Comparison of ENCODE assay signal across 7 cellular contexts in genomic region chr1:156601122-156601830, GRCh38. TPM values are rescaled to one million over a fixed set of nuclear protein-coding genes. Genes with fewer than 3 reads are reported as not detected.
A peak's percentile ranks its signal among the peaks of the same experiment; 100 is the strongest.
DNase-seq lines count a peak whose midpoint lies in the region; ATAC-seq lines count a peak whose summit lies in the region.

TSS of gene GPATCH4 (minus strand) at chr1:156601479.

- H3K36me3 ChIP-seq in NT2/D1 (ENCODE audit: insufficient read depth, insufficient read length, low read length) (peaks cover 36% of the 10 kb centered on the region), mesodermal cell (ENCODE audit: control insufficient read depth, insufficient read depth, low read length) (peaks cover 34% of the 10 kb centered on the region)

- 0 to 1% methylated on average over 35 of the region's 35 CpGs for WGBS in mesodermal cell (ENCODE audit: insufficient coverage in 2 of 2), 2 experiments

- no peaks in the 10 kb centered on the region for H3K27me3 ChIP-seq in NT2/D1 (ENCODE audit: insufficient read depth, insufficient read length)

- H3K4me3 ChIP-seq in NT2/D1 (ENCODE audit: insufficient read length, low read depth), result peak within 1 kb of the TSS; percentile 93
- H3K4me3 ChIP-seq in mesodermal cell (ENCODE audit: extremely low read depth, insufficient read depth, low read length, poor library complexity, severe bottlenecking), result peak within 1 kb of the TSS; percentile 75

- DNase-seq in HUDEP-2 (lab: John Stamatoyannopoulos, UW; ENCODE audit: unreplicated experiment in 76 of 76) (peak in 70 of 76 experiments; percentile 15 to 78 (median 56)), NT2/D1 (ENCODE audit: low read depth, low spot score) (peak; percentile 93)
- peak; percentile 38 for DNase-seq in activated CD8-positive, alpha-beta memory T cell treated with anti-CD3 and anti-CD28 coated beads, Interleukin-2, amount 50 U/mL, for 1 hour (ENCODE audit: extremely low read depth)
- DNase-seq in stimulated activated CD8-positive, alpha-beta memory T cell treated with anti-CD3 and anti-CD28 coated beads, Interleukin-15, amount 100 ng/mL, for 24 hours (ENCODE audit: low read depth), result peak; percentile 38

- peak; percentile 50 for ATAC-seq in GM18517 (IDR thresholded peaks at IDR 0.05; ENCODE audit: unreplicated experiment)

- H3K4me1 ChIP-seq in NT2/D1 (ENCODE audit: insufficient read depth, insufficient read length), result peaks cover 2% of the 10 kb centered on the region
- H3K4me1 ChIP-seq in mesodermal cell (ENCODE audit: control insufficient read depth, insufficient read depth, low read length, poor library complexity, severe bottlenecking), result no peaks in the 10 kb centered on the region

- peak within 1 kb of the TSS; percentile 85 for H3K27ac ChIP-seq in mesodermal cell (ENCODE audit: low read depth, low read length, severe bottlenecking)

- peak within 1 kb of the TSS; percentile 95 for H3K9ac ChIP-seq in NT2/D1 (ENCODE audit: insufficient read length, low read depth)

- in situ Hi-C loops in endometrial microvascular endothelial cells (cut with HindIII; ENCODE audit: inconsistent ontology term, low pct_unique_long_range_greater_than_20kb, low sequenced_read_pairs), result no loop called here

- no peaks in the 10 kb centered on the region for H3K9me3 ChIP-seq in NT2/D1 (ENCODE audit: insufficient read depth, low read length)
- H3K9me3 ChIP-seq in mesodermal cell (ENCODE audit: control insufficient read depth, low read length), result no peaks in the 10 kb centered on the region

RNA-seq across cellular contexts. Expression of gene GPATCH4, which starts in this region (rescaled TPM):
- 12.9 TPM for total RNA-seq in endometrial microvascular endothelial cells (ENCODE audit: inconsistent ontology term)
- polyA plus RNA-seq in mesodermal cell (2013, experiment 1 of 2), result 11.3 TPM
- 11.3 TPM for polyA plus RNA-seq in mesodermal cell (2013, experiment 2 of 2)

Comparison
In these comparisons a context has a peak if more than half of its experiments do, and no peak if none do; other contexts are left out.
1. Peak in every context shown above with its lines: DNase-seq, ATAC-seq, H3K4me3 ChIP-seq and H3K27ac ChIP-seq.
2. DNase-seq: peak in every context shown above with its lines; median percentile 93 in NT2/D1; 56 in HUDEP-2; 38 in activated CD8-positive, alpha-beta memory T cell treated with anti-CD3 and anti-CD28 coated beads, Interleukin-2, amount 50 U/mL, for 1 hour; 38 in stimulated activated CD8-positive, alpha-beta memory T cell treated with anti-CD3 and anti-CD28 coated beads, Interleukin-15, amount 100 ng/mL, for 24 hours.